Comparison of ENCODE assay signal across 1 cellular context in the genomic region with DNA sequence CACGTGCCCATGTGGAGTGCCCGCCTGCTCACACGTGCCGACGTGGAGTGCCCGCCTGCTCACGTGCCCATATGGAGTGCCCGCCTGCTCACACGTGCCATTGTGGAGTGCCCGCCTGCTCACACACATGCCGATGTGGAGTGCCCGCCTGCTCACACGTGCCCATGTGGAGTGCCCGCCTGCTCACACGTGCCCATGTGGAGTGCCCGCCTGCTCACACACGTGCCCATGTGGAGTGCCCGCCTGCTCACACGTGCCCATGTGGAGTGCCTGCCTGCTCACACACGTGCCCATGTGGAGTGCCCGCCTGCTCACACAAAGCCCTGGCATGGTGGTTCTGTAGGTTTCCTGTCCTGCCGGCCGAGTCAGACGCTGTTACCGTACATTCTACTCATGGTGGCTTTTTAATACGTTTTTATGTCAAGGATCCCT.
TF ChIP-seq lines count a peak whose summit lies in the region.

No MANE protein-coding gene starts in this region.

TF ChIP-seq in HepG2, 621 proteins besides CTCF, POLR2A, EP300 and RAD21:
- peak; percentile 75 for TF ChIP-seq HNRNPL (IDR thresholded peaks at IDR 0.05; ENCODE audit: low read depth, low read length)
TF ChIP-seq in HepG2: peak in this region for 1; not testable (repeated sequence) for 620.
